In the genomic region with DNA sequence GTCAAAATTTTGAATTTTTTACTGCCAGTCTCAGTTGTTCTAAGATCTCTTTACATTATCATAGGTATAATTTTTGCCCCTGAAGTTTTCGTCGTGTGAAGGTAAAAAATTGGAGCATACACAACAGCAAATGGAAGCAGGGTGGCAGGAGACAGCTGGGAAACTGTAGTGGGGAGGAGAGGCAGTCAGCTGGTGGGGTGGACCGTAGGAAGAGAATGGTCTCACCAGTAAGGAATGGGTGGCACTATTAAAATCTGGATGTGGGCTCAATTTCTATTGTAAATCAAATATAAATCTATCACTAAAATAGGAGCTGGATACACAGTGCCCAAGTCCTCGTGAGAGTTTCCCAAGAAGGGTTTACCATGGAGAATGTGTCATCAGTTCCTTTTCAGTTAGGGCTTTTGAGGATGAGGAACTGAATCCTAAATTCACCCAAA, we compare ENCODE assay signal across 1 cellular context.
TF ChIP-seq lines count a peak whose summit lies in the region.

No MANE protein-coding gene starts in this region.

TF ChIP-seq in HepG2, 621 proteins besides CTCF, POLR2A, EP300 and RAD21 (continued from another document and continues in another):
- TF ChIP-seq, protein P1, sequence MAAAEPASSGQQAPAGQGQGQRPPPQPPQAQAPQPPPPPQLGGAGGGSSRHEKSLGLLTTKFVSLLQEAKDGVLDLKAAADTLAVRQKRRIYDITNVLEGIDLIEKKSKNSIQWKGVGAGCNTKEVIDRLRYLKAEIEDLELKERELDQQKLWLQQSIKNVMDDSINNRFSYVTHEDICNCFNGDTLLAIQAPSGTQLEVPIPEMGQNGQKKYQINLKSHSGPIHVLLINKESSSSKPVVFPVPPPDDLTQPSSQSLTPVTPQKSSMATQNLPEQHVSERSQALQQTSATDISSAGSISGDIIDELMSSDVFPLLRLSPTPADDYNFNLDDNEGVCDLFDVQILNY (CRISPR knock-in tag; conservative IDR thresholded peaks at IDR 0.05), result no peak
- no peak for TF ChIP-seq ZNF878 (CRISPR knock-in tag; IDR thresholded peaks at IDR 0.05)
- TF ChIP-seq ZNF230 (CRISPR knock-in tag; IDR thresholded peaks at IDR 0.05), result no peak
- no peak for TF ChIP-seq RXRB (CRISPR knock-in tag; IDR thresholded peaks at IDR 0.05; ENCODE audit: borderline replicate concordance)
- no peak for TF ChIP-seq CHD2 (IDR thresholded peaks at IDR 0.05; ENCODE audit: low read depth, low read length)
- no peak for TF ChIP-seq ZIK1 (CRISPR knock-in tag; IDR thresholded peaks at IDR 0.05; ENCODE audit: borderline replicate concordance, low read depth)
- TF ChIP-seq FOXC1 (CRISPR knock-in tag; IDR thresholded peaks at IDR 0.05; ENCODE audit: borderline replicate concordance), result 0 out of 2 replicates have a peak, but pooled peaks have one; percentile 12
- TF ChIP-seq, protein P2, sequence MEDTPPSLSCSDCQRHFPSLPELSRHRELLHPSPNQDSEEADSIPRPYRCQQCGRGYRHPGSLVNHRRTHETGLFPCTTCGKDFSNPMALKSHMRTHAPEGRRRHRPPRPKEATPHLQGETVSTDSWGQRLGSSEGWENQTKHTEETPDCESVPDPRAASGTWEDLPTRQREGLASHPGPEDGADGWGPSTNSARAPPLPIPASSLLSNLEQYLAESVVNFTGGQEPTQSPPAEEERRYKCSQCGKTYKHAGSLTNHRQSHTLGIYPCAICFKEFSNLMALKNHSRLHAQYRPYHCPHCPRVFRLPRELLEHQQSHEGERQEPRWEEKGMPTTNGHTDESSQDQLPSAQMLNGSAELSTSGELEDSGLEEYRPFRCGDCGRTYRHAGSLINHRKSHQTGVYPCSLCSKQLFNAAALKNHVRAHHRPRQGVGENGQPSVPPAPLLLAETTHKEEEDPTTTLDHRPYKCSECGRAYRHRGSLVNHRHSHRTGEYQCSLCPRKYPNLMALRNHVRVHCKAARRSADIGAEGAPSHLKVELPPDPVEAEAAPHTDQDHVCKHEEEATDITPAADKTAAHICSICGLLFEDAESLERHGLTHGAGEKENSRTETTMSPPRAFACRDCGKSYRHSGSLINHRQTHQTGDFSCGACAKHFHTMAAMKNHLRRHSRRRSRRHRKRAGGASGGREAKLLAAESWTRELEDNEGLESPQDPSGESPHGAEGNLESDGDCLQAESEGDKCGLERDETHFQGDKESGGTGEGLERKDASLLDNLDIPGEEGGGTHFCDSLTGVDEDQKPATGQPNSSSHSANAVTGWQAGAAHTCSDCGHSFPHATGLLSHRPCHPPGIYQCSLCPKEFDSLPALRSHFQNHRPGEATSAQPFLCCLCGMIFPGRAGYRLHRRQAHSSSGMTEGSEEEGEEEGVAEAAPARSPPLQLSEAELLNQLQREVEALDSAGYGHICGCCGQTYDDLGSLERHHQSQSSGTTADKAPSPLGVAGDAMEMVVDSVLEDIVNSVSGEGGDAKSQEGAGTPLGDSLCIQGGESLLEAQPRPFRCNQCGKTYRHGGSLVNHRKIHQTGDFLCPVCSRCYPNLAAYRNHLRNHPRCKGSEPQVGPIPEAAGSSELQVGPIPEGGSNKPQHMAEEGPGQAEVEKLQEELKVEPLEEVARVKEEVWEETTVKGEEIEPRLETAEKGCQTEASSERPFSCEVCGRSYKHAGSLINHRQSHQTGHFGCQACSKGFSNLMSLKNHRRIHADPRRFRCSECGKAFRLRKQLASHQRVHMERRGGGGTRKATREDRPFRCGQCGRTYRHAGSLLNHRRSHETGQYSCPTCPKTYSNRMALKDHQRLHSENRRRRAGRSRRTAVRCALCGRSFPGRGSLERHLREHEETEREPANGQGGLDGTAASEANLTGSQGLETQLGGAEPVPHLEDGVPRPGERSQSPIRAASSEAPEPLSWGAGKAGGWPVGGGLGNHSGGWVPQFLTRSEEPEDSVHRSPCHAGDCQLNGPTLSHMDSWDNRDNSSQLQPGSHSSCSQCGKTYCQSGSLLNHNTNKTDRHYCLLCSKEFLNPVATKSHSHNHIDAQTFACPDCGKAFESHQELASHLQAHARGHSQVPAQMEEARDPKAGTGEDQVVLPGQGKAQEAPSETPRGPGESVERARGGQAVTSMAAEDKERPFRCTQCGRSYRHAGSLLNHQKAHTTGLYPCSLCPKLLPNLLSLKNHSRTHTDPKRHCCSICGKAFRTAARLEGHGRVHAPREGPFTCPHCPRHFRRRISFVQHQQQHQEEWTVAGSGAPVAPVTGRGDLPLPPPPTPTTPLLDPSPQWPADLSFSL (CRISPR knock-in tag; IDR thresholded peaks at IDR 0.05), result no peak
- TF ChIP-seq DMAP1 (CRISPR knock-in tag; IDR thresholded peaks at IDR 0.05), result no peak; the same call in 1 of the 2 replicates
- TF ChIP-seq, protein P3, sequence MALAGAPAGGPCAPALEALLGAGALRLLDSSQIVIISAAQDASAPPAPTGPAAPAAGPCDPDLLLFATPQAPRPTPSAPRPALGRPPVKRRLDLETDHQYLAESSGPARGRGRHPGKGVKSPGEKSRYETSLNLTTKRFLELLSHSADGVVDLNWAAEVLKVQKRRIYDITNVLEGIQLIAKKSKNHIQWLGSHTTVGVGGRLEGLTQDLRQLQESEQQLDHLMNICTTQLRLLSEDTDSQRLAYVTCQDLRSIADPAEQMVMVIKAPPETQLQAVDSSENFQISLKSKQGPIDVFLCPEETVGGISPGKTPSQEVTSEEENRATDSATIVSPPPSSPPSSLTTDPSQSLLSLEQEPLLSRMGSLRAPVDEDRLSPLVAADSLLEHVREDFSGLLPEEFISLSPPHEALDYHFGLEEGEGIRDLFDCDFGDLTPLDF (CRISPR knock-in tag; IDR thresholded peaks at IDR 0.05), result no peak
- TF ChIP-seq, protein P4, sequence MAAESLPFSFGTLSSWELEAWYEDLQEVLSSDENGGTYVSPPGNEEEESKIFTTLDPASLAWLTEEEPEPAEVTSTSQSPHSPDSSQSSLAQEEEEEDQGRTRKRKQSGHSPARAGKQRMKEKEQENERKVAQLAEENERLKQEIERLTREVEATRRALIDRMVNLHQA (CRISPR knock-in tag; IDR thresholded peaks at IDR 0.05), result no peak
- TF ChIP-seq, protein P5, sequence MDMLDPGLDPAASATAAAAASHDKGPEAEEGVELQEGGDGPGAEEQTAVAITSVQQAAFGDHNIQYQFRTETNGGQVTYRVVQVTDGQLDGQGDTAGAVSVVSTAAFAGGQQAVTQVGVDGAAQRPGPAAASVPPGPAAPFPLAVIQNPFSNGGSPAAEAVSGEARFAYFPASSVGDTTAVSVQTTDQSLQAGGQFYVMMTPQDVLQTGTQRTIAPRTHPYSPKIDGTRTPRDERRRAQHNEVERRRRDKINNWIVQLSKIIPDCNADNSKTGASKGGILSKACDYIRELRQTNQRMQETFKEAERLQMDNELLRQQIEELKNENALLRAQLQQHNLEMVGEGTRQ (IDR thresholded peaks at IDR 0.05; ENCODE audit: low read depth, low read length), result no peak
- TF ChIP-seq, protein P5 (CRISPR knock-in tag; IDR thresholded peaks at IDR 0.05; ENCODE audit: borderline replicate concordance), result no peak
- no peak for TF ChIP-seq ZFP82 (CRISPR knock-in tag; IDR thresholded peaks at IDR 0.05; ENCODE audit: borderline replicate concordance)
- TF ChIP-seq, protein P6, sequence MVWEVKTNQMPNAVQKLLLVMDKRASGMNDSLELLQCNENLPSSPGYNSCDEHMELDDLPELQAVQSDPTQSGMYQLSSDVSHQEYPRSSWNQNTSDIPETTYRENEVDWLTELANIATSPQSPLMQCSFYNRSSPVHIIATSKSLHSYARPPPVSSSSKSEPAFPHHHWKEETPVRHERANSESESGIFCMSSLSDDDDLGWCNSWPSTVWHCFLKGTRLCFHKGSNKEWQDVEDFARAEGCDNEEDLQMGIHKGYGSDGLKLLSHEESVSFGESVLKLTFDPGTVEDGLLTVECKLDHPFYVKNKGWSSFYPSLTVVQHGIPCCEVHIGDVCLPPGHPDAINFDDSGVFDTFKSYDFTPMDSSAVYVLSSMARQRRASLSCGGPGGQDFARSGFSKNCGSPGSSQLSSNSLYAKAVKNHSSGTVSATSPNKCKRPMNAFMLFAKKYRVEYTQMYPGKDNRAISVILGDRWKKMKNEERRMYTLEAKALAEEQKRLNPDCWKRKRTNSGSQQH (CRISPR knock-in tag; IDR thresholded peaks at IDR 0.05; ENCODE audit: low read depth), result no peak
- no peak for TF ChIP-seq ATF7 (IDR thresholded peaks at IDR 0.05)
- no peak for TF ChIP-seq ATF7 (CRISPR knock-in tag; IDR thresholded peaks at IDR 0.05)
- TF ChIP-seq SAP130 (CRISPR knock-in tag; IDR thresholded peaks at IDR 0.05; ENCODE audit: low read depth), result no peak
- no peak for TF ChIP-seq MAZ (IDR thresholded peaks at IDR 0.05; ENCODE audit: borderline replicate concordance, low read depth, low read length)
- TF ChIP-seq MAZ (CRISPR knock-in tag; IDR thresholded peaks at IDR 0.05; ENCODE audit: low read depth), result 0 out of 2 replicates have a peak, but pooled peaks have one; percentile 42
- TF ChIP-seq SSRP1 (CRISPR knock-in tag; IDR thresholded peaks at IDR 0.05), result peak; percentile 98
- TF ChIP-seq TEAD2 (CRISPR knock-in tag; IDR thresholded peaks at IDR 0.05), result no peak
- TF ChIP-seq FOXJ3 (CRISPR knock-in tag; IDR thresholded peaks at IDR 0.05; ENCODE audit: borderline replicate concordance), result no peak
- TF ChIP-seq CC2D1A (CRISPR knock-in tag; IDR thresholded peaks at IDR 0.05), result no peak
- TF ChIP-seq RNF2 (conservative IDR thresholded peaks at IDR 0.05; ENCODE audit: low read depth), result no peak
- TF ChIP-seq KMT2A (CRISPR knock-in tag; IDR thresholded peaks at IDR 0.05), result no peak
- no peak for TF ChIP-seq ZKSCAN8 (CRISPR knock-in tag; IDR thresholded peaks at IDR 0.05; ENCODE audit: borderline replicate concordance)
- no peak for TF ChIP-seq ZNF17 (CRISPR knock-in tag; IDR thresholded peaks at IDR 0.05)
- no peak for TF ChIP-seq ZNF496 (CRISPR knock-in tag; IDR thresholded peaks at IDR 0.05; ENCODE audit: insufficient replicate concordance)
- TF ChIP-seq ZNF614 (CRISPR knock-in tag; IDR thresholded peaks at IDR 0.05; ENCODE audit: borderline replicate concordance), result no peak
- no peak for TF ChIP-seq ZNF235 (CRISPR knock-in tag; IDR thresholded peaks at IDR 0.05; ENCODE audit: borderline replicate concordance)
- TF ChIP-seq SATB2 (CRISPR knock-in tag; IDR thresholded peaks at IDR 0.05), result 0 out of 2 replicates have a peak, but pooled peaks have one; percentile 34
- no peak for TF ChIP-seq ETV6 (CRISPR knock-in tag; conservative IDR thresholded peaks at IDR 0.05)
- TF ChIP-seq PCBP2 (optimal IDR thresholded peaks at IDR 0.05; ENCODE audit: low read depth, low read length, poor library complexity, severe bottlenecking), result no peak
- TF ChIP-seq NAIF1 (CRISPR knock-in tag; IDR thresholded peaks at IDR 0.05; ENCODE audit: borderline replicate concordance), result no peak
- TF ChIP-seq, protein P7, sequence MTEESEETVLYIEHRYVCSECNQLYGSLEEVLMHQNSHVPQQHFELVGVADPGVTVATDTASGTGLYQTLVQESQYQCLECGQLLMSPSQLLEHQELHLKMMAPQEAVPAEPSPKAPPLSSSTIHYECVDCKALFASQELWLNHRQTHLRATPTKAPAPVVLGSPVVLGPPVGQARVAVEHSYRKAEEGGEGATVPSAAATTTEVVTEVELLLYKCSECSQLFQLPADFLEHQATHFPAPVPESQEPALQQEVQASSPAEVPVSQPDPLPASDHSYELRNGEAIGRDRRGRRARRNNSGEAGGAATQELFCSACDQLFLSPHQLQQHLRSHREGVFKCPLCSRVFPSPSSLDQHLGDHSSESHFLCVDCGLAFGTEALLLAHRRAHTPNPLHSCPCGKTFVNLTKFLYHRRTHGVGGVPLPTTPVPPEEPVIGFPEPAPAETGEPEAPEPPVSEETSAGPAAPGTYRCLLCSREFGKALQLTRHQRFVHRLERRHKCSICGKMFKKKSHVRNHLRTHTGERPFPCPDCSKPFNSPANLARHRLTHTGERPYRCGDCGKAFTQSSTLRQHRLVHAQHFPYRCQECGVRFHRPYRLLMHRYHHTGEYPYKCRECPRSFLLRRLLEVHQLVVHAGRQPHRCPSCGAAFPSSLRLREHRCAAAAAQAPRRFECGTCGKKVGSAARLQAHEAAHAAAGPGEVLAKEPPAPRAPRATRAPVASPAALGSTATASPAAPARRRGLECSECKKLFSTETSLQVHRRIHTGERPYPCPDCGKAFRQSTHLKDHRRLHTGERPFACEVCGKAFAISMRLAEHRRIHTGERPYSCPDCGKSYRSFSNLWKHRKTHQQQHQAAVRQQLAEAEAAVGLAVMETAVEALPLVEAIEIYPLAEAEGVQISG (CRISPR knock-in tag; IDR thresholded peaks at IDR 0.05), result peak; percentile 11; the same call in 1 of the 2 replicates
- no peak for TF ChIP-seq ZNF773 (CRISPR knock-in tag; IDR thresholded peaks at IDR 0.05; ENCODE audit: borderline replicate concordance)
- no peak for TF ChIP-seq SP1 (IDR thresholded peaks at IDR 0.05)
- no peak for TF ChIP-seq SP1 (CRISPR knock-in tag; IDR thresholded peaks at IDR 0.05)
- TF ChIP-seq CREB1 (IDR thresholded peaks at IDR 0.05), result no peak
- TF ChIP-seq CREB1 (CRISPR knock-in tag; IDR thresholded peaks at IDR 0.05), result no peak
- TF ChIP-seq, protein P8, sequence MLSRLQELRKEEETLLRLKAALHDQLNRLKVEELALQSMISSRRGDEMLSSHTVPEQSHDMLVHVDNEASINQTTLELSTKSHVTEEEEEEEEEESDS (CRISPR knock-in tag; IDR thresholded peaks at IDR 0.05; ENCODE audit: borderline replicate concordance), result no peak
- TF ChIP-seq MED1 (CRISPR knock-in tag; IDR thresholded peaks at IDR 0.05), result no peak
- TF ChIP-seq POLR2AphosphoS5 (IDR thresholded peaks at IDR 0.05; ENCODE audit: low read depth, low read length), result peak; percentile 78
- TF ChIP-seq POLR2AphosphoS2 (IDR thresholded peaks at IDR 0.05; ENCODE audit: low read depth, low read length), result no peak
- no peak for TF ChIP-seq PHF21A (CRISPR knock-in tag; IDR thresholded peaks at IDR 0.05)
- no peak for TF ChIP-seq HNF4G (IDR thresholded peaks at IDR 0.05; ENCODE audit: borderline replicate concordance, low read depth, low read length)
- TF ChIP-seq HNF4G (CRISPR knock-in tag; IDR thresholded peaks at IDR 0.05; ENCODE audit: borderline replicate concordance, low read depth), result no peak
- TF ChIP-seq MEIS1 (CRISPR knock-in tag; IDR thresholded peaks at IDR 0.05; ENCODE audit: borderline replicate concordance), result no peak
- TF ChIP-seq SMAD3 (CRISPR knock-in tag; IDR thresholded peaks at IDR 0.05), result no peak
- TF ChIP-seq, protein P9, sequence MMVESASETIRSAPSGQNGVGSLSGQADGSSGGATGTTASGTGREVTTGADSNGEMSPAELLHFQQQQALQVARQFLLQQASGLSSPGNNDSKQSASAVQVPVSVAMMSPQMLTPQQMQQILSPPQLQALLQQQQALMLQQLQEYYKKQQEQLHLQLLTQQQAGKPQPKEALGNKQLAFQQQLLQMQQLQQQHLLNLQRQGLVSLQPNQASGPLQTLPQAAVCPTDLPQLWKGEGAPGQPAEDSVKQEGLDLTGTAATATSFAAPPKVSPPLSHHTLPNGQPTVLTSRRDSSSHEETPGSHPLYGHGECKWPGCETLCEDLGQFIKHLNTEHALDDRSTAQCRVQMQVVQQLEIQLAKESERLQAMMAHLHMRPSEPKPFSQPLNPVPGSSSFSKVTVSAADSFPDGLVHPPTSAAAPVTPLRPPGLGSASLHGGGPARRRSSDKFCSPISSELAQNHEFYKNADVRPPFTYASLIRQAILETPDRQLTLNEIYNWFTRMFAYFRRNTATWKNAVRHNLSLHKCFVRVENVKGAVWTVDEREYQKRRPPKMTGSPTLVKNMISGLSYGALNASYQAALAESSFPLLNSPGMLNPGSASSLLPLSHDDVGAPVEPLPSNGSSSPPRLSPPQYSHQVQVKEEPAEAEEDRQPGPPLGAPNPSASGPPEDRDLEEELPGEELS (CRISPR knock-in tag; IDR thresholded peaks at IDR 0.05), result no peak
- TF ChIP-seq KLF9 (CRISPR knock-in tag; IDR thresholded peaks at IDR 0.05; ENCODE audit: low read depth), result no peak
